Comparison of ENCODE assay signal across 9 cellular contexts in genomic region chr7:103343332-103343731, GRCh38. TPM values are rescaled to one million over a fixed set of nuclear protein-coding genes. Genes with fewer than 3 reads are reported as not detected.
DNase-seq lines count a peak whose midpoint lies in the region; ATAC-seq and TF ChIP-seq lines count a peak whose summit lies in the region.
"Had no signal": no experiment of that assay in that cellular context is flagged by ENCODE, and none has a peak within 500 bp of the region (broad histone marks: within the 10 kb centered on the region; RNA-seq: fewer than 3 reads in every experiment).

No MANE protein-coding gene starts in this region.

- H3K9me3 ChIP-seq in left ventricle myocardium inferior (replicated peaks) (no peaks in the 10 kb centered on the region), aorta (ENCODE audit: control insufficient read depth, low read length) (no peaks in the 10 kb centered on the region)

- TF ChIP-seq CTCF in left ventricle myocardium inferior (IDR thresholded peaks at IDR 0.05; ENCODE audit: borderline replicate concordance) (no peak), brain (conservative IDR thresholded peaks at IDR 0.05) (no peak), mesothelial cell of epicardium (IDR thresholded peaks at IDR 0.05; ENCODE audit: unreplicated experiment) (no peak)

- ATAC-seq in aorta (ENCODE audit: low FRiP score) (no peak), GM21367 (IDR thresholded peaks at IDR 0.05; ENCODE audit: unreplicated experiment) (no peak)

- H3K4me3 Mint-ChIP-seq in brain (peak overlapping the region; percentile 92 to 99 (median 97)), mesothelial cell of epicardium (peak overlapping the region; percentile 96)

- H3K36me3 Mint-ChIP-seq in brain (peaks cover 34% of the 10 kb centered on the region), mesothelial cell of epicardium (peaks cover 20% of the 10 kb centered on the region)

- H3K27ac ChIP-seq in left ventricle myocardium inferior (replicated peaks) (no peak overlapping the region), aorta (ENCODE audit: low read depth in 1 of 2, low read length in 2 of 2) (no peak overlapping the region)

- H3K27me3 ChIP-seq in left ventricle myocardium inferior (ENCODE audit: low read depth) (no peaks in the 10 kb centered on the region), aorta (ENCODE audit: control insufficient read depth in 1 of 2, insufficient read depth in 2 of 2, low read length in 1 of 2) (no peaks in the 10 kb centered on the region)

- H3K4me1 ChIP-seq in left ventricle myocardium inferior, result peaks cover 63% of the 10 kb centered on the region
- H3K4me1 ChIP-seq in aorta (ENCODE audit: control insufficient read depth in 1 of 2, insufficient read depth in 2 of 2, low read length in 2 of 2), result peaks cover 0 to 4% of the 10 kb centered on the region in 2 donors

- DNase-seq in left ventricle myocardium inferior (no peak), cardiac septum (ENCODE audit: low spot score) (no peak), mesothelial cell of epicardium (ENCODE audit: low spot score in 2 of 2, unreplicated experiment in 2 of 2) (no peak), aorta (no peak), inferior parietal cortex (ENCODE audit: extremely low spot score) (no peak), NCI-H2171 treated with DMSO at 0.1 percent for 48 hours (lab: John Stamatoyannopoulos, UW) (no peak)
- DNase-seq: activated CD8-positive, alpha-beta memory T cell treated with anti-CD3 and anti-CD28 coated beads for 24 hours had no signal

- intact Hi-C loops in left ventricle myocardium inferior (cut with micrococcal nuclease), result no loop called here
- intact Hi-C loops in cardiac septum (cut with DNase I), result loop anchor here (5.0 kb wide), 1 partner anchor 46 kb away; the partner anchor contains the start of gene PMPCB
- intact Hi-C loops in aorta (cut with DNase I), result loop anchor here in 1 of 2 donors (5.0 kb wide), 1 partner anchor 46 kb away; the partner anchor contains the start of gene PMPCB

- peaks cover 33% of the 10 kb centered on the region for H3K36me3 ChIP-seq in left ventricle myocardium inferior
- no peaks in the 10 kb centered on the region for H3K36me3 ChIP-seq in aorta (ENCODE audit: control insufficient read depth in 1 of 2, insufficient read depth in 2 of 2, low read length in 1 of 2)

- H3K27ac Mint-ChIP-seq in brain (peak overlapping the region in 4 of 5 experiments; percentile 97 to 99 (median 98)), mesothelial cell of epicardium (peak overlapping the region; percentile 98)

- H3K4me3 ChIP-seq in left ventricle myocardium inferior (peak overlapping the region; percentile 87), aorta (ENCODE audit: low read length in 2 of 2) (peak overlapping the region; percentile 75 to 76)

- H3K9me3 Mint-ChIP-seq in brain (no peaks in the 10 kb centered on the region), mesothelial cell of epicardium (no peaks in the 10 kb centered on the region)

- H3K4me1 Mint-ChIP-seq in brain (peaks cover 64% of the 10 kb centered on the region), mesothelial cell of epicardium (peaks cover 12% of the 10 kb centered on the region)

- H3K27me3 Mint-ChIP-seq in brain, result peaks cover 16% of the 10 kb centered on the region
- H3K27me3 Mint-ChIP-seq in mesothelial cell of epicardium (ENCODE audit: low read depth), result no peaks in the 10 kb centered on the region

RNA-seq across cellular contexts. Expression of gene DNAJC2, which starts 1.2 kb away (rescaled TPM):
- total RNA-seq in left ventricle myocardium inferior (13.9 TPM), cardiac septum (17.7 TPM), mesothelial cell of epicardium (31.1 to 36.0 TPM (median 31.1 TPM) in 3 replicates), aorta (10 to 100 TPM; 23.5 to 25.2 TPM)
- polyA plus RNA-seq in brain (ENCODE audit: insufficient read depth, low read depth, low replicate concordance) (6.8 TPM), aorta (10 to 100 TPM; 16.2 to 25.0 TPM)

RNA-seq across cellular contexts. Expression of gene PSMC2, which starts 4.1 kb away (rescaled TPM):
- total RNA-seq in left ventricle myocardium inferior (111 TPM), cardiac septum (106 TPM), mesothelial cell of epicardium (86.5 to 89.0 TPM (median 87.0 TPM) in 3 replicates), aorta (10 to 100 TPM; 81.8 to 97.3 TPM)
- polyA plus RNA-seq in brain (ENCODE audit: insufficient read depth, low read depth, low replicate concordance) (97.4 TPM), aorta (100 to 1,000 TPM; 107 to 119 TPM)

RNA-seq across cellular contexts. Expression of gene PMPCB, which starts 46.1 kb away (rescaled TPM):
- 78.1 TPM for total RNA-seq in left ventricle myocardium inferior
- 68.2 TPM for total RNA-seq in cardiac septum
- 48.6 TPM for polyA plus RNA-seq in brain (ENCODE audit: insufficient read depth, low read depth, low replicate concordance)
- 64.0 to 68.6 TPM (median 65.1 TPM) in 3 replicates for total RNA-seq in mesothelial cell of epicardium
- total RNA-seq in aorta, result 10 to 100 TPM; 40.9 to 47.7 TPM
- 10 to 100 TPM; 41.3 to 70.8 TPM for polyA plus RNA-seq in aorta
